5 cellular contexts compared by ENCODE assay signal in genomic region chr1:220673921-220674320, GRCh38. TPM values are rescaled to one million over a fixed set of nuclear protein-coding genes. Genes with fewer than 3 reads are reported as not detected.
"Had no signal": no experiment of that assay in that cellular context is flagged by ENCODE, and none has a peak within 500 bp of the region (broad histone marks: within the 10 kb centered on the region; RNA-seq: fewer than 3 reads in every experiment).

No MANE protein-coding gene starts in this region.

- H3K4me3 ChIP-seq: GM23338, K562 had no signal

- DNase-seq: H9, HCEC 1CT, IMR-90 had no signal

- ATAC-seq: GM23338, K562 had no signal

RNA-seq across cellular contexts. Expression of gene C1orf115, which starts 16.2 kb away (rescaled TPM):
- total RNA-seq: K562 had no signal
